ENCODE assay signal across 8 cellular contexts in genomic region chr10:72273410-72274212, GRCh38. TPM values are rescaled to one million over a fixed set of nuclear protein-coding genes. Genes with fewer than 3 reads are reported as not detected.
DNase-seq lines count a peak whose midpoint lies in the region; ATAC-seq and TF ChIP-seq lines count a peak whose summit lies in the region.

Gene DDIT4 (plus strand): TSS chr10:72273924. CDS start chr10:72274217, 293 bp downstream.

- TF ChIP-seq POLR2A in right lobe of liver (IDR thresholded peaks at IDR 0.05): peak; percentile 100

- H3K4me1 Mint-ChIP-seq in activated CD4-positive, alpha-beta memory T cell treated with anti-CD3 and anti-CD28 coated beads for 36 hours (ENCODE audit: low read depth): peaks cover 46% of the 10 kb centered on the region

- TF ChIP-seq CTCF in dorsolateral prefrontal cortex (IDR thresholded peaks at IDR 0.05 in 54 of 56, conservative IDR thresholded peaks at IDR 0.05 in 2 of 56; ENCODE audit: low read depth in 1 of 56, partially characterized antibody in 56 of 56) (peak in 20 of 56 donors; percentile 5 to 48 (median 26)), right lobe of liver (IDR thresholded peaks at IDR 0.05) (peak in 1 of 4 donors; percentile 3)

- WGBS in right lobe of liver (ENCODE audit: insufficient coverage, low coverage, low lambda C conversion rate, missing lambda C conversion rate): 0% methylated on average over 4 of the region's 67 CpGs

- H3K27ac Mint-ChIP-seq in activated CD4-positive, alpha-beta memory T cell treated with anti-CD3 and anti-CD28 coated beads for 36 hours: peak within 1 kb of the TSS; percentile 97

- peaks cover 0 to 19% (median 4%) of the 10 kb centered on the region in 4 donors for H3K4me1 ChIP-seq in right lobe of liver

- H3K4me3 Mint-ChIP-seq in activated CD4-positive, alpha-beta memory T cell treated with anti-CD3 and anti-CD28 coated beads for 36 hours: peak within 1 kb of the TSS; percentile 99

- no peaks in the 10 kb centered on the region for H3K27me3 ChIP-seq in dorsolateral prefrontal cortex
- no peaks in the 10 kb centered on the region for H3K27me3 ChIP-seq in right lobe of liver

- intact Hi-C loops in activated CD4-positive, alpha-beta memory T cell treated with anti-CD3 and anti-CD28 coated beads for 36 hours (cut with micrococcal nuclease): loop anchor here (1.0 to 2.0 kb wide), 6 partner anchors 12 to 62 kb away; partner anchors contain the start of genes ANAPC16 and ASCC1
- intact Hi-C loops in dorsolateral prefrontal cortex (cut with DNase I) (loop anchor here (1.0 to 5.0 kb wide), 8 partner anchors 18 to 141 kb away; partner anchors contain the start of genes ANAPC16 (in 2 of the 2) and ASCC1 (in 2 of the 2)), right lobe of liver (cut with DNase I) (loop anchor here (5.0 kb wide), 2 partner anchors 44 to 49 kb away; no protein-coding TSS in a partner anchor)

- H3K36me3 Mint-ChIP-seq in activated CD4-positive, alpha-beta memory T cell treated with anti-CD3 and anti-CD28 coated beads for 36 hours: peaks cover 36% of the 10 kb centered on the region

- peaks cover 0 to 8% (median 2%) of the 10 kb centered on the region in 4 donors for H3K36me3 ChIP-seq in right lobe of liver

- no peaks in the 10 kb centered on the region for H3K9me3 ChIP-seq in right lobe of liver

- H3K4me3 ChIP-seq in dorsolateral prefrontal cortex (peak within 1 kb of the TSS; percentile 69 to 100 (median 93)), right lobe of liver (peak within 1 kb of the TSS; percentile 81 to 93 (median 89))

- DNase-seq in CD1c-positive myeloid dendritic cell (ENCODE audit: extremely low spot score): peak; percentile 98
- peak; percentile 92 for DNase-seq in NCI-H82 treated with DMSO at 0.1 percent for 48 hours (lab: John Stamatoyannopoulos, UW; ENCODE audit: unreplicated experiment)
- peak; percentile 99 for DNase-seq in activated CD4-positive, alpha-beta memory T cell treated with anti-CD3 and anti-CD28 coated beads for 36 hours
- DNase-seq in dorsolateral prefrontal cortex: peak; percentile 100
- DNase-seq in right lobe of liver: peak; percentile 100
- peak; percentile 95 to 97 for DNase-seq in stimulated activated CD4-positive, alpha-beta T cell treated with anti-CD3 and anti-CD28 coated beads, Interleukin-4, amount 100 ng/mL, for 4 hours

- POLR2A ChIA-PET in activated CD4-positive, alpha-beta memory T cell treated with anti-CD3 and anti-CD28 coated beads for 36 hours (lab: Charles Lee): interaction anchor here (0.6 to 10.7 kb wide), 18 partner anchors 12 to 186 kb away, joined by 3 to 263 read pairs (median 6); partner anchors contain the start of genes ANAPC16, ASCC1 and SPOCK2

- H3K27ac ChIP-seq in dorsolateral prefrontal cortex (peak within 1 kb of the TSS; percentile 95 to 100 (median 100)), right lobe of liver (peak within 1 kb of the TSS; percentile 97 to 99 (median 99))

- H3K27me3 Mint-ChIP-seq in activated CD4-positive, alpha-beta memory T cell treated with anti-CD3 and anti-CD28 coated beads for 36 hours: peaks cover 5% of the 10 kb centered on the region

- CTCF ChIA-PET in activated CD4-positive, alpha-beta memory T cell treated with anti-CD3 and anti-CD28 coated beads for 36 hours (lab: Charles Lee): interaction anchor here (0.7 to 7.6 kb wide), 15 partner anchors 10 to 148 kb away, joined by 4 to 183 read pairs (median 8); no protein-coding TSS in a partner anchor

- ATAC-seq in GM19438 (IDR thresholded peaks at IDR 0.05; ENCODE audit: low read depth, unreplicated experiment): peak; percentile 78
- peak; percentile 35 for ATAC-seq in HG03575 (IDR thresholded peaks at IDR 0.05; ENCODE audit: extremely low read depth, insufficient number of reproducible peaks, low FRiP score, unreplicated experiment)
- ATAC-seq in right lobe of liver: peak; percentile 69 to 88 (median 78)

- H3K9me3 Mint-ChIP-seq in activated CD4-positive, alpha-beta memory T cell treated with anti-CD3 and anti-CD28 coated beads for 36 hours: no peaks in the 10 kb centered on the region

RNA-seq across cellular contexts. Expression of gene DDIT4, which starts in this region (rescaled TPM):
- total RNA-seq in activated CD4-positive, alpha-beta memory T cell treated with anti-CD3 and anti-CD28 coated beads for 36 hours: 100 to 1,000 TPM; 637 TPM
- total RNA-seq in dorsolateral prefrontal cortex (100 to 1,000 TPM in 73 of 120 experiments, 10 to 100 TPM in 47; 33.5 to 407 (median 111) TPM), right lobe of liver (100 to 1,000 TPM in 4 of 6 experiments, 10 to 100 TPM in 2; 51.7 to 180 (median 143) TPM)

Comparison
In these comparisons a context has a peak if more than half of its experiments do, and no peak if none do; other contexts are left out.
1. Peak in every context shown above with its lines: DNase-seq, ATAC-seq, H3K4me3 ChIP-seq and H3K27ac ChIP-seq.